Comparison of ENCODE assay signal across 14 cellular contexts in the genomic region with DNA sequence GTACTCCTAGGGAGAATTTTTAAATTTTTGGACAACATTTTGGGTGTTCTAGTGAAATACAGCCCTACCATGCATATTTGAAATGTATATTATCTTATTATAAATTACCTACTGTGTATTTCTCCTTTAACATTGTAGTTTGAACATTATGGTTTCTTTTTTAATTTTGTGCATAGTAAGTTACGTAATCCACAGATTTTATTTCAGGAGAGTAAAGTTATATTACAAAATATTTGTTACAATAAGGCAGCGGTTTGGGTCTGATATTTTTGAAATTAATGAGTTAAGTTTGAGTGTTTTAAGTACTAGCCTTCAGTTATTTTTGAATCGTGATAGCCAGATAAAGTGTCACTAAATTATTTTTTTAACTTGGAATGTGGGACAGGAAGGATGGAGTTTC. TPM values are rescaled to one million over a fixed set of nuclear protein-coding genes. Genes with fewer than 3 reads are reported as not detected.
DNase-seq lines count a peak whose midpoint lies in the region; ATAC-seq and TF ChIP-seq lines count a peak whose summit lies in the region.
"Had no signal": no experiment of that assay in that cellular context is flagged by ENCODE, and none has a peak within 500 bp of the region (broad histone marks: within the 10 kb centered on the region; RNA-seq: fewer than 3 reads in every experiment).

No MANE protein-coding gene starts in this region.

- WGBS in hepatocyte (ENCODE audit: low lambda C conversion rate, missing lambda C conversion rate): 73% methylated on average over 3 of the region's 3 CpGs
- 100% methylated on average over 1 of the region's 3 CpGs for WGBS in trophoblast cell (ENCODE audit: extremely low coverage, insufficient coverage, insufficient read length)

- H3K14ac ChIP-seq in trophoblast cell (ENCODE audit: low read length): no peak overlapping the region

- no peaks in the 10 kb centered on the region for H3K36me3 Mint-ChIP-seq in T-cell
- H3K36me3 Mint-ChIP-seq: activated CD8-positive, alpha-beta memory T cell treated with anti-CD3 and anti-CD28 coated beads, Interleukin-2, amount 10 ng/mL, durations not matched to agents 7 days and 5 days had no signal

- H2BK5ac ChIP-seq in trophoblast cell (ENCODE audit: low read depth, low read length, poor library complexity): no peak overlapping the region

- intact Hi-C loops in sciatic nerve (cut with DNase I): no loop called here

- H3K9ac ChIP-seq in trophoblast cell (ENCODE audit: low read length): no peak overlapping the region

- H3K9me2 ChIP-seq in hepatocyte (replicated peaks; ENCODE audit: insufficient read depth): no peaks in the 10 kb centered on the region

- H3K4me3 ChIP-seq in GM12864 (ENCODE audit: low read depth, low read length) (peak overlapping the region; percentile 65; the same call in 1 of the 2 replicates), hepatocyte (no peak overlapping the region), trophoblast cell (ENCODE audit: low read depth, low read length) (no peak overlapping the region)

- H3K4me1 Mint-ChIP-seq in T-cell: peaks cover 14 to 16% (median 15%) of the 10 kb centered on the region in 3 donors

- H2AFZ ChIP-seq in hepatocyte (no peak overlapping the region), trophoblast cell (ENCODE audit: insufficient read depth, low read length, poor library complexity) (no peak overlapping the region)

- H3K27me3 ChIP-seq in hepatocyte (no peaks in the 10 kb centered on the region), trophoblast cell (ENCODE audit: insufficient read depth, low read length) (no peaks in the 10 kb centered on the region)
- H3K27me3 ChIP-seq: cardiac muscle cell had no signal

- DNase-seq in GM12864 (ENCODE audit: low read depth): no peak
- DNase-seq in T-cell: no peak
- DNase-seq in hepatocyte (ENCODE audit: low spot score): no peak
- DNase-seq in trophoblast cell: no peak
- DNase-seq in RWPE1 (ENCODE audit: low spot score): no peak
- no peak for DNase-seq in sciatic nerve (ENCODE audit: low spot score)
- DNase-seq: activated B cell treated with CpG ODN at 0.5 μM for 24 hours; activated CD8-positive, alpha-beta memory T cell treated with anti-CD3 and anti-CD28 coated beads, Interleukin-2, amount 10 ng/mL, durations not matched to agents 7 days and 5 days; activated naive CD4-positive, alpha-beta T cell treated with anti-CD3 and anti-CD28 coated beads, Interleukin-2, amount 50 U/mL, for 16 hours; SIG-M5; stimulated activated CD4-positive, alpha-beta T cell treated with anti-CD3 and anti-CD28 coated beads, Interleukin-4, amount 100 ng/mL, for 1 hour had no signal

- H3K36me3 ChIP-seq in hepatocyte (replicated peaks; ENCODE audit: insufficient read depth, low read depth) (no peaks in the 10 kb centered on the region), trophoblast cell (ENCODE audit: control insufficient read depth in 1 of 2, insufficient read depth in 2 of 2, low read length in 2 of 2) (no peaks in the 10 kb centered on the region)
- H3K36me3 ChIP-seq: cardiac muscle cell had no signal

- no peaks in the 10 kb centered on the region for H3K9me3 ChIP-seq in hepatocyte (ENCODE audit: low read depth)
- no peaks in the 10 kb centered on the region for H3K9me3 ChIP-seq in trophoblast cell (ENCODE audit: insufficient read depth, low read depth, low read length)

- H4K91ac ChIP-seq in trophoblast cell (ENCODE audit: low read depth, low read length): no peak overlapping the region

- no peak overlapping the region for H3K4ac ChIP-seq in trophoblast cell (ENCODE audit: low read depth, low read length)

- H3K27ac ChIP-seq in hepatocyte (no peak overlapping the region), trophoblast cell (ENCODE audit: low read depth, low read length) (no peak overlapping the region), RWPE1 (no peak overlapping the region)

- no peak overlapping the region for H2BK12ac ChIP-seq in trophoblast cell (ENCODE audit: low read length)

- TF ChIP-seq CTCF in GM12864 (IDR thresholded peaks at IDR 0.05; ENCODE audit: low read depth, low read length, missing control alignments) (no peak), hepatocyte (IDR thresholded peaks at IDR 0.05; ENCODE audit: poor library complexity) (no peak), RWPE1 (conservative IDR thresholded peaks at IDR 0.05; ENCODE audit: low read depth) (no peak)

- H3K79me1 ChIP-seq in trophoblast cell (ENCODE audit: low read length): peaks cover 24% of the 10 kb centered on the region

- peak overlapping the region in 2 of 3 donors; percentile 7 to 98 for H3K4me3 Mint-ChIP-seq in T-cell

- H3K4me1 ChIP-seq in hepatocyte (ENCODE audit: insufficient read depth): peaks cover 4% of the 10 kb centered on the region
- peaks cover 3% of the 10 kb centered on the region in 2 experiments for H3K4me1 ChIP-seq in trophoblast cell (ENCODE audit: control insufficient read depth in 1 of 2, insufficient read depth in 2 of 2, low read length in 2 of 2)

- H3K4me2 ChIP-seq in hepatocyte (peak overlapping the region; percentile 95), trophoblast cell (ENCODE audit: low read length) (peak overlapping the region; percentile 90)

- POLR2A ChIA-PET in T-cell (lab: Charles Lee): no interaction called here
- POLR2A ChIA-PET in RWPE1 (lab: Yijun Ruan, JAX; ENCODE audit: low non-redundant PET): no interaction called here

- no peak overlapping the region for H2BK120ac ChIP-seq in trophoblast cell (ENCODE audit: insufficient read depth, low read length, poor library complexity)

- no peak for ATAC-seq in T-cell (replicated peaks in 1 of 4)
- no peak for ATAC-seq in HG03039 (IDR thresholded peaks at IDR 0.05; ENCODE audit: unreplicated experiment)
- no peak for ATAC-seq in sciatic nerve
- ATAC-seq in HG02885 (IDR thresholded peaks at IDR 0.05; ENCODE audit: poor library complexity, unreplicated experiment): no peak
- ATAC-seq: activated CD8-positive, alpha-beta memory T cell treated with anti-CD3 and anti-CD28 coated beads, Interleukin-2, amount 10 ng/mL, durations not matched to agents 7 days and 5 days had no signal

- H3K18ac ChIP-seq in trophoblast cell (ENCODE audit: low read length): no peak overlapping the region

- H3K27me3 Mint-ChIP-seq in T-cell: peaks cover 21 to 22% of the 10 kb centered on the region in 2 donors

- H2AK5ac ChIP-seq in trophoblast cell (ENCODE audit: low read length): no peak overlapping the region

- no peaks in the 10 kb centered on the region for H4K20me1 ChIP-seq in hepatocyte (ENCODE audit: insufficient read depth, poor library complexity, severe bottlenecking)

- peaks cover 0 to 9% (median 4%) of the 10 kb centered on the region in 3 donors for H3K9me3 Mint-ChIP-seq in T-cell

- H3K27ac Mint-ChIP-seq in T-cell: no peak overlapping the region
- H3K27ac Mint-ChIP-seq: activated B cell treated with CpG ODN at 0.5 μM for 24 hours; activated CD8-positive, alpha-beta memory T cell treated with anti-CD3 and anti-CD28 coated beads, Interleukin-2, amount 10 ng/mL, durations not matched to agents 7 days and 5 days had no signal

- no peak overlapping the region for H4K12ac ChIP-seq in trophoblast cell (ENCODE audit: low read depth, low read length)

- CTCF ChIA-PET in T-cell (lab: Charles Lee): interaction anchor here in 1 of 2 donors (9.8 kb wide), 1 partner anchor 1021 kb away, joined by 120 read pairs; no protein-coding TSS in a partner anchor
- CTCF ChIA-PET in RWPE1 (lab: Yijun Ruan, JAX): interaction anchor here (0.7 kb wide), 1 partner anchor 685 kb away, joined by 3 read pairs; no protein-coding TSS in a partner anchor

- H3K79me2 ChIP-seq in hepatocyte: no peaks in the 10 kb centered on the region
- H3K79me2 ChIP-seq in trophoblast cell (ENCODE audit: control insufficient read depth, insufficient read depth, low read length, poor library complexity): peaks cover 10% of the 10 kb centered on the region

- no peak overlapping the region for H4K8ac ChIP-seq in trophoblast cell (ENCODE audit: low read depth, low read length)

- H3K23ac ChIP-seq in trophoblast cell (ENCODE audit: low read length): no peak overlapping the region

RNA-seq across cellular contexts. Expression of a gene that starts 7.3 kb away (rescaled TPM):
- total RNA-seq in T-cell (10 to 100 TPM in 1 of 5 donors, 1 to 10 TPM in 4; 1.5 to 15.8 (median 2.9) TPM), hepatocyte (76.4 and 92.5 TPM in 2 replicates), sciatic nerve (18.6 TPM)
- polyA plus RNA-seq in hepatocyte: 62.2 and 72.7 TPM in 2 replicates
- 117 and 120 TPM in 2 replicates for polyA plus RNA-seq in trophoblast cell (2013)
